Comparison of ENCODE assay signal across 8 cellular contexts in genomic region chr15:42921049-42921731, GRCh38. TPM values are rescaled to one million over a fixed set of nuclear protein-coding genes. Genes with fewer than 3 reads are reported as not detected.
DNase-seq lines count a peak whose midpoint lies in the region; ATAC-seq and TF ChIP-seq lines count a peak whose summit lies in the region.

No MANE protein-coding gene starts in this region.

- H3K27me3 ChIP-seq in CD8-positive, alpha-beta memory T cell (ENCODE audit: insufficient read depth, low read length, poor library complexity, severe bottlenecking) = no peaks in the 10 kb centered on the region

- no peaks in the 10 kb centered on the region for H3K36me3 ChIP-seq in CD8-positive, alpha-beta memory T cell (ENCODE audit: insufficient read depth, low read length)
- no peaks in the 10 kb centered on the region for H3K36me3 ChIP-seq in mucosa of descending colon (ENCODE audit: low read depth)

- H3K36me3 Mint-ChIP-seq in CD8-positive, alpha-beta memory T cell = peaks cover 0 to 10% (median 0%) of the 10 kb centered on the region in 3 donors
- H3K36me3 Mint-ChIP-seq in effector memory CD8-positive, alpha-beta T cell (ENCODE audit: insufficient read depth) = peaks cover 18% of the 10 kb centered on the region

- peaks cover 26 to 37% (median 34%) of the 10 kb centered on the region in 3 donors for H3K4me1 Mint-ChIP-seq in CD8-positive, alpha-beta memory T cell
- H3K4me1 Mint-ChIP-seq in effector memory CD8-positive, alpha-beta T cell (ENCODE audit: low read depth in 2 of 2) = peaks cover 20 to 30% of the 10 kb centered on the region in 2 donors

- TF ChIP-seq CTCF in mucosa of descending colon (IDR thresholded peaks at IDR 0.05) = no peak
- no peak for TF ChIP-seq CTCF in GM13977 (IDR thresholded peaks at IDR 0.05; ENCODE audit: extremely low read depth, insufficient read depth, missing control alignments)

- H3K9me3 ChIP-seq in CD8-positive, alpha-beta memory T cell (ENCODE audit: low read length) = no peaks in the 10 kb centered on the region
- no peaks in the 10 kb centered on the region for H3K9me3 ChIP-seq in mucosa of descending colon

- peak overlapping the region; percentile 10 for H3K27ac ChIP-seq in CD8-positive, alpha-beta memory T cell (ENCODE audit: low read depth, low read length)

- in situ Hi-C loops in GM13977 (cut with MboI; ENCODE audit: low pct_unique_long_range_greater_than_20kb, low sequenced_read_pairs, unreplicated experiment) = no loop called here

- H3K27ac Mint-ChIP-seq in CD8-positive, alpha-beta memory T cell = peak overlapping the region; percentile 69 to 98 (median 90)
- H3K27ac Mint-ChIP-seq in effector memory CD8-positive, alpha-beta T cell = peak overlapping the region; percentile 84 to 90

- no peaks in the 10 kb centered on the region for H3K9me3 Mint-ChIP-seq in CD8-positive, alpha-beta memory T cell
- H3K9me3 Mint-ChIP-seq in effector memory CD8-positive, alpha-beta T cell = no peaks in the 10 kb centered on the region

- POLR2A ChIA-PET in CD8-positive, alpha-beta memory T cell (lab: Charles Lee) = no interaction called here

- peaks cover 0 to 3% of the 10 kb centered on the region in 2 donors for H3K27me3 Mint-ChIP-seq in CD8-positive, alpha-beta memory T cell
- no peaks in the 10 kb centered on the region for H3K27me3 Mint-ChIP-seq in effector memory CD8-positive, alpha-beta T cell

- H3K4me1 ChIP-seq in CD8-positive, alpha-beta memory T cell (ENCODE audit: insufficient read depth, low read length) = peaks cover 14% of the 10 kb centered on the region
- H3K4me1 ChIP-seq in mucosa of descending colon (ENCODE audit: low read depth) = no peaks in the 10 kb centered on the region

- DNase-seq in CD8-positive, alpha-beta memory T cell = peak; percentile 19 to 62 (median 30)
- peak; percentile 36 for DNase-seq in activated CD4-positive, alpha-beta T cell treated with anti-CD3 and anti-CD28 coated beads, Interleukin-2, amount 50 U/mL, for 1 hour
- DNase-seq in effector memory CD8-positive, alpha-beta T cell = peak; percentile 21 to 36 (median 27)
- DNase-seq in mucosa of descending colon (peak; percentile 50 to 62 (median 59)), GM13977 (ENCODE audit: low spot score) (no peak)
- DNase-seq in stimulated activated naive CD4-positive, alpha-beta T cell (lab: John Stamatoyannopoulos, UW) = peak; percentile 6 to 68 (median 36)

- intact Hi-C loops in mucosa of descending colon (cut with DNase I, micrococcal nuclease) = loop anchor here (10.0 kb wide), 1 partner anchor 216 kb away; no protein-coding TSS in a partner anchor

- peak overlapping the region; percentile 71 for H3K4me3 ChIP-seq in CD8-positive, alpha-beta memory T cell (ENCODE audit: low read length)
- peak overlapping the region; percentile 98 for H3K4me3 ChIP-seq in mucosa of descending colon

- ATAC-seq in HG03457 (IDR thresholded peaks at IDR 0.05; ENCODE audit: unreplicated experiment) (peak; percentile 10), mucosa of descending colon (peak; percentile 31), GM21381 (IDR thresholded peaks at IDR 0.05; ENCODE audit: unreplicated experiment) (no peak)
- ATAC-seq in effector memory CD8-positive, alpha-beta T cell (replicated peaks) = peak; percentile 22

- CTCF ChIA-PET in CD8-positive, alpha-beta memory T cell (lab: Charles Lee) = interaction anchor here (0.9 to 2.3 kb wide), 2 partner anchors 217 to 593 kb away, joined by 3 to 6 read pairs; no protein-coding TSS in a partner anchor

- peak overlapping the region; percentile 94 to 99 (median 98) for H3K4me3 Mint-ChIP-seq in CD8-positive, alpha-beta memory T cell
- H3K4me3 Mint-ChIP-seq in effector memory CD8-positive, alpha-beta T cell = peak overlapping the region; percentile 94 to 99

RNA-seq across cellular contexts. Expression of gene TTBK2, which starts 0.6 kb away (rescaled TPM):
- total RNA-seq in CD8-positive, alpha-beta memory T cell = 10 to 100 TPM in 1 of 2 experiments, 1 to 10 TPM in 1; 9.3 to 11.4 TPM
- polyA plus RNA-seq in CD8-positive, alpha-beta memory T cell = 11.1 TPM
- 10 to 100 TPM in 2 of 3 donors, 1 to 10 TPM in 1; 9.7 to 27.6 (median 11.4) TPM for total RNA-seq in mucosa of descending colon
